In genomic region chr13:66508153-66508909, GRCh38 we compare ENCODE assay signal across 15 cellular contexts.
"Had no signal": no experiment of that assay in that cellular context is flagged by ENCODE, and none has a peak within 500 bp of the region (broad histone marks: within the 10 kb centered on the region; RNA-seq: fewer than 3 reads in every experiment).

No MANE protein-coding gene starts in this region.

- H3K4me3 ChIP-seq: breast epithelium, esophagus squamous epithelium, right atrium auricular region, smooth muscle cell, tibial nerve, vagina had no signal

- H3K36me3 ChIP-seq: breast epithelium, esophagus squamous epithelium, right atrium auricular region, tibial nerve, vagina had no signal

- H3K4me2 ChIP-seq: smooth muscle cell had no signal

- H3K4me1 ChIP-seq: breast epithelium, esophagus squamous epithelium, right atrium auricular region, tibial nerve, vagina had no signal

- H3K27me3 ChIP-seq: breast epithelium, esophagus squamous epithelium, right atrium auricular region, tibial nerve, vagina had no signal

- H3K27ac ChIP-seq: breast epithelium, esophagus squamous epithelium, right atrium auricular region, tibial nerve, vagina had no signal

- DNase-seq: activated CD4-positive, alpha-beta T cell treated with anti-CD3 and anti-CD28 coated beads, Interleukin-2, amount 50 U/mL, for 4 hours; activated CD4-positive, CD25-positive, alpha-beta regulatory T cell treated with anti-CD3 and anti-CD28 coated beads, Interleukin-2, amount 50 U/mL, for 72 hours; activated effector memory CD4-positive, alpha-beta T cell treated with anti-CD3 and anti-CD28 coated beads, Interleukin-2, amount 50 U/mL, for 16 hours; activated T-cell treated with anti-CD3 and anti-CD28 coated beads, Interleukin-2, amount 50 U/mL, for 1 hour; anterior cingulate cortex; esophagus squamous epithelium; hypothalamus; naive thymus-derived CD8-positive, alpha-beta T cell had no signal

- H3K9me3 ChIP-seq: breast epithelium, esophagus squamous epithelium, right atrium auricular region, tibial nerve, vagina had no signal

- ATAC-seq: activated naive CD4-positive, alpha-beta T cell treated with anti-CD3 and anti-CD28 coated beads, Interleukin-2, amount 50 U/mL, for 72 hours; naive thymus-derived CD8-positive, alpha-beta T cell; stimulated activated effector memory CD8-positive, alpha-beta T cell treated with anti-CD3 and anti-CD28 coated beads, Interleukin-12 subunit alpha, Interleukin-12 subunit beta, amount 100 ng/mL, for 72 hours had no signal
